In genomic region chr2:72743481-72743880, GRCh38 we compare ENCODE assay signal across 1 cellular context.
TF ChIP-seq lines count a peak whose summit lies in the region.

No MANE protein-coding gene starts in this region.

TF ChIP-seq in A549, 52 proteins besides CTCF, POLR2A, EP300 and RAD21 (continued from another document):
- TF ChIP-seq, protein P1, sequence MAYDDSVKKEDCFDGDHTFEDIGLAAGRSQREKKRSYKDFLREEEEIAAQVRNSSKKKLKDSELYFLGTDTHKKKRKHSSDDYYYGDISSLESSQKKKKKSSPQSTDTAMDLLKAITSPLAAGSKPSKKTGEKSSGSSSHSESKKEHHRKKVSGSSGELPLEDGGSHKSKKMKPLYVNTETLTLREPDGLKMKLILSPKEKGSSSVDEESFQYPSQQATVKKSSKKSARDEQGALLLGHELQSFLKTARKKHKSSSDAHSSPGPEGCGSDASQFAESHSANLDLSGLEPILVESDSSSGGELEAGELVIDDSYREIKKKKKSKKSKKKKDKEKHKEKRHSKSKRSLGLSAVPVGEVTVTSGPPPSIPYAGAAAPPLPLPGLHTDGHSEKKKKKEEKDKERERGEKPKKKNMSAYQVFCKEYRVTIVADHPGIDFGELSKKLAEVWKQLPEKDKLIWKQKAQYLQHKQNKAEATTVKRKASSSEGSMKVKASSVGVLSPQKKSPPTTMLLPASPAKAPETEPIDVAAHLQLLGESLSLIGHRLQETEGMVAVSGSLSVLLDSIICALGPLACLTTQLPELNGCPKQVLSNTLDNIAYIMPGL (CRISPR knock-in tag; IDR thresholded peaks at IDR 0.05; ENCODE audit: borderline replicate concordance), result no peak
- TF ChIP-seq RARB (CRISPR knock-in tag; IDR thresholded peaks at IDR 0.05), result no peak
- TF ChIP-seq CHD2 (IDR thresholded peaks at IDR 0.05; ENCODE audit: low read length, partially characterized antibody), result no peak
- TF ChIP-seq CHD4 (IDR thresholded peaks at IDR 0.05; ENCODE audit: borderline replicate concordance), result no peak
